ENCODE assay signal across 7 cellular contexts in the genomic region with DNA sequence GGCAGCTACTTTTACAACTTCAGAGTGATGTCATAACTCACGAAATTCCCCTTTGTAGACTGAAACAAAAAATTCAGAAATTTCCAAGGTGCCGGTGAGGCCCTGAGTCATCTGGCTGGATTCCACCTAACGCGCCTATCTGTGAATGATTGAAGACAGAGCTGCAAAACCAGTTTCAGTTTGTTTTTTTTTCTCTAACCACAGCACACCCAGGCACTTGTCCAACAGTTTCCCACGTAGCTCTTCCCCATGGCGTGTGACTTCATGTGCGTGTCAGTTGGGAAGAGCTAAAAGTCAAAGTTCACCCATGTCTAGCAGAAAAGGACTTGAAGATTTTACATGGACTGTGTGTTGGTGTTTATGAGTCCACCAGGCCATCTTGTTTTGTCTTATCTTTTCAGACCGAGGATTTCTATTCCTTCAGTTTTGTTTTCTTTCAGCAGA. TPM values are rescaled to one million over a fixed set of nuclear protein-coding genes. Genes with fewer than 3 reads are reported as not detected.
A peak's percentile ranks its signal among the peaks of the same experiment; 100 is the strongest.
DNase-seq lines count a peak whose midpoint lies in the region; ATAC-seq, FAIRE-seq and TF ChIP-seq lines count a peak whose summit lies in the region.

No MANE protein-coding gene starts in this region.

- ATAC-seq in HG02759 (IDR thresholded peaks at IDR 0.05; ENCODE audit: unreplicated experiment) (peak; percentile 71), foreskin keratinocyte (peak; percentile 97)

- no peaks in the 10 kb centered on the region for H3K9me3 ChIP-seq in spleen

- WGBS in spleen, 5 donors, result 26 to 44% (median 36%) methylated on average over 8 of the region's 8 CpGs

- intact Hi-C loops in spleen (cut with DNase I; ENCODE audit: low total_unique reads), result no loop called here

- no peaks in the 10 kb centered on the region for H3K27me3 ChIP-seq in foreskin keratinocyte
- peaks cover 0 to 23% (median 0%) of the 10 kb centered on the region in 7 donors for H3K27me3 ChIP-seq in spleen (replicated peaks in 1 of 7)

- peaks cover 6% of the 10 kb centered on the region for H3K4me1 ChIP-seq in foreskin keratinocyte
- H3K4me1 ChIP-seq in spleen, result no peaks in the 10 kb centered on the region

- FAIRE-seq in GM18507 (lab: Jason Lieb, UNC), result peak; percentile 98

- peaks cover 0 to 15% (median 0%) of the 10 kb centered on the region in 6 donors for H3K36me3 ChIP-seq in spleen

- H3K27ac ChIP-seq in foreskin keratinocyte (peak overlapping the region; percentile 90), spleen (peak overlapping the region in 5 of 8 donors; percentile 19 to 48 (median 27))

- H3K4me3 ChIP-seq in spleen, result peak overlapping the region in 1 of 8 donors; percentile 30

- TF ChIP-seq CTCF in foreskin keratinocyte (conservative IDR thresholded peaks at IDR 0.05) (no peak), spleen (IDR thresholded peaks at IDR 0.05 in 8 of 11, conservative IDR thresholded peaks at IDR 0.05 in 3 of 11) (no peak)

- TF ChIP-seq POLR2A in spleen (IDR thresholded peaks at IDR 0.05), result no peak

- DNase-seq in GM18507 (ENCODE audit: extremely low spot score, insufficient read length, low read depth), result peak; percentile 26
- DNase-seq in NCI-H2107 (lab: John Stamatoyannopoulos, UW), result peak; percentile 15
- DNase-seq in activated T-cell treated with anti-CD3 and anti-CD28 coated beads, Interleukin-2, amount 50 U/mL, for 1 hour, result peak; percentile 28
- DNase-seq in foreskin keratinocyte, result peak; percentile 82 to 92
- no peak for DNase-seq in spleen
- no peak for DNase-seq in NCI-H2081 (lab: John Stamatoyannopoulos, UW)

RNA-seq across cellular contexts. Expression of gene TCEANC, which starts 16.3 kb away (rescaled TPM):
- total RNA-seq in foreskin keratinocyte (0.67 and 0.75 TPM in 2 replicates), spleen (10 to 100 TPM in 3 of 7 donors, 1 to 10 TPM in 4; 7.0 to 11.6 (median 8.8) TPM)
- polyA plus RNA-seq in foreskin keratinocyte (0.34 and 0.43 TPM in 2 replicates), spleen (1 to 10 TPM; 2.6 to 3.7 (median 3.5) TPM)

RNA-seq across cellular contexts. Expression of gene RAB9A, which starts 19.7 kb away (rescaled TPM):
- total RNA-seq in foreskin keratinocyte (18.3 and 18.7 TPM in 2 replicates), spleen (10 to 100 TPM; 24.7 to 36.5 (median 30.7) TPM)
- polyA plus RNA-seq in foreskin keratinocyte (19.6 and 22.0 TPM in 2 replicates), spleen (10 to 100 TPM; 20.3 to 24.1 (median 23.1) TPM)

Comparison
In these comparisons a context has a peak if more than half of its experiments do, and no peak if none do; other contexts are left out.
1. DNase-seq: peak in GM18507 (single experiment), NCI-H2107 (single experiment), activated T-cell treated with anti-CD3 and anti-CD28 coated beads, Interleukin-2, amount 50 U/mL, for 1 hour (single experiment) and foreskin keratinocyte (2 of 2); none in spleen (single experiment) and NCI-H2081 (0 of 2).